ENCODE assay signal across 19 cellular contexts in genomic region chr20:34105978-34106675, GRCh38. TPM values are rescaled to one million over a fixed set of nuclear protein-coding genes. Genes with fewer than 3 reads are reported as not detected.
DNase-seq lines count a peak whose midpoint lies in the region; ATAC-seq and TF ChIP-seq lines count a peak whose summit lies in the region.
"Had no signal": no experiment of that assay in that cellular context is flagged by ENCODE, and none has a peak within 500 bp of the region (broad histone marks: within the 10 kb centered on the region; RNA-seq: fewer than 3 reads in every experiment).

No MANE protein-coding gene starts in this region.

- ATAC-seq in activated T-cell treated with anti-CD3 and anti-CD28 coated beads, Interleukin-2, amount 50 U/mL, for 4 hours, result no peak
- ATAC-seq in activated naive CD8-positive, alpha-beta T cell treated with anti-CD3 and anti-CD28 coated beads, Interleukin-2, amount 50 U/mL, for 24 hours, result no peak
- ATAC-seq in stimulated activated effector memory CD8-positive, alpha-beta T cell treated with anti-CD3 and anti-CD28 coated beads, Interleukin-12 subunit alpha, Interleukin-12 subunit beta, amount 100 ng/mL, for 72 hours, result no peak
- ATAC-seq in Right ventricle myocardium inferior, result no peak
- ATAC-seq: A549, esophagus mucosa had no signal

- DNase-seq in activated T-cell treated with anti-CD3 and anti-CD28 coated beads, Interleukin-2, amount 50 U/mL, for 4 hours, result no peak
- DNase-seq in activated T-cell treated with anti-CD3 and anti-CD28 coated beads, Interleukin-2, amount 50 U/mL, for 1 hour, result no peak
- DNase-seq in activated naive CD8-positive, alpha-beta T cell treated with anti-CD3 and anti-CD28 coated beads, Interleukin-2, amount 50 U/mL, for 24 hours, result no peak
- DNase-seq in stimulated activated effector memory CD8-positive, alpha-beta T cell treated with anti-CD3 and anti-CD28 coated beads, Interleukin-12 subunit alpha, Interleukin-12 subunit beta, amount 100 ng/mL, for 72 hours (ENCODE audit: low spot score in 2 of 2), result no peak
- DNase-seq in GOT3 (lab: John Stamatoyannopoulos, UW), result no peak
- no peak for DNase-seq in SKM-1 (lab: John Stamatoyannopoulos, UW; ENCODE audit: unreplicated experiment)
- DNase-seq in Right ventricle myocardium inferior (ENCODE audit: missing footprints), result no peak
- DNase-seq: activated CD4-positive, alpha-beta T cell treated with anti-CD3 and anti-CD28 coated beads, Interleukin-2, amount 50 U/mL, for 48 hours; hypothalamus; IMR-90; NCI-H1436 treated with DMSO at 0.1 percent for 48 hours; NCI-H69; occipital lobe; spleen; stimulated activated CD4-positive, alpha-beta T cell treated with anti-CD3 and anti-CD28 coated beads, Interleukin-4, amount 100 ng/mL, for 24 hours; uterus had no signal

- peaks cover 87% of the 10 kb centered on the region for H4K20me1 ChIP-seq in Loucy (ENCODE audit: insufficient read depth, low read length, poor library complexity, severe bottlenecking)

- no peaks in the 10 kb centered on the region for H3K9me3 ChIP-seq in Loucy (ENCODE audit: insufficient read depth, low read depth, low read length)
- H3K9me3 ChIP-seq: A549, spleen, uterus had no signal

- peak overlapping the region; percentile 84 for H3K4me3 ChIP-seq in Loucy (ENCODE audit: low read length, poor library complexity, severe bottlenecking)
- H3K4me3 ChIP-seq: A549, spleen, uterus had no signal

- H3K36me3 Mint-ChIP-seq in activated T-cell treated with anti-CD3 and anti-CD28 coated beads, Interleukin-2, amount 50 U/mL, for 4 hours (ENCODE audit: insufficient read depth), result peaks cover 59% of the 10 kb centered on the region
- peaks cover 93% of the 10 kb centered on the region for H3K36me3 Mint-ChIP-seq in activated naive CD8-positive, alpha-beta T cell treated with anti-CD3 and anti-CD28 coated beads, Interleukin-2, amount 50 U/mL, for 24 hours (ENCODE audit: low read depth)
- peaks cover 100% of the 10 kb centered on the region for H3K36me3 Mint-ChIP-seq in stimulated activated effector memory CD8-positive, alpha-beta T cell treated with anti-CD3 and anti-CD28 coated beads, Interleukin-12 subunit alpha, Interleukin-12 subunit beta, amount 100 ng/mL, for 72 hours

- no peak for TF ChIP-seq CTCF in Loucy (conservative IDR thresholded peaks at IDR 0.05; ENCODE audit: low read length)

- H3K27me3 ChIP-seq in Loucy (ENCODE audit: insufficient read depth, low read length, poor library complexity, severe bottlenecking), result no peaks in the 10 kb centered on the region
- H3K27me3 ChIP-seq: spleen, uterus had no signal

- peaks cover 76% of the 10 kb centered on the region for H3K4me1 Mint-ChIP-seq in activated T-cell treated with anti-CD3 and anti-CD28 coated beads, Interleukin-2, amount 50 U/mL, for 4 hours (ENCODE audit: low read depth)
- peaks cover 86% of the 10 kb centered on the region for H3K4me1 Mint-ChIP-seq in activated naive CD8-positive, alpha-beta T cell treated with anti-CD3 and anti-CD28 coated beads, Interleukin-2, amount 50 U/mL, for 24 hours
- H3K4me1 Mint-ChIP-seq in stimulated activated effector memory CD8-positive, alpha-beta T cell treated with anti-CD3 and anti-CD28 coated beads, Interleukin-12 subunit alpha, Interleukin-12 subunit beta, amount 100 ng/mL, for 72 hours, result peaks cover 83% of the 10 kb centered on the region

- no peaks in the 10 kb centered on the region for H3K9me2 ChIP-seq in Loucy (replicated peaks; ENCODE audit: low read depth, low read length)

- peaks cover 99% of the 10 kb centered on the region for H3K79me2 ChIP-seq in Loucy (ENCODE audit: insufficient read depth, low read length)

- peak overlapping the region; percentile 3 for H3K4me3 Mint-ChIP-seq in activated T-cell treated with anti-CD3 and anti-CD28 coated beads, Interleukin-2, amount 50 U/mL, for 4 hours
- H3K4me3 Mint-ChIP-seq in activated naive CD8-positive, alpha-beta T cell treated with anti-CD3 and anti-CD28 coated beads, Interleukin-2, amount 50 U/mL, for 24 hours, result peak overlapping the region; percentile 26
- no peak overlapping the region for H3K4me3 Mint-ChIP-seq in stimulated activated effector memory CD8-positive, alpha-beta T cell treated with anti-CD3 and anti-CD28 coated beads, Interleukin-12 subunit alpha, Interleukin-12 subunit beta, amount 100 ng/mL, for 72 hours

- peaks cover 49% of the 10 kb centered on the region for H3K36me3 ChIP-seq in Loucy (ENCODE audit: insufficient read depth, low read length)
- H3K36me3 ChIP-seq: uterus had no signal

- H3K4me2 ChIP-seq in Loucy (ENCODE audit: low read depth, low read length, poor library complexity, severe bottlenecking), result peak overlapping the region; percentile 99
- H3K4me2 ChIP-seq: A549 had no signal

- no peak overlapping the region for H3K9ac ChIP-seq in Loucy (ENCODE audit: low read depth, low read length, poor library complexity, severe bottlenecking)

- no peak overlapping the region for H2AFZ ChIP-seq in Loucy (ENCODE audit: low read length)

- H3K27ac Mint-ChIP-seq in activated naive CD8-positive, alpha-beta T cell treated with anti-CD3 and anti-CD28 coated beads, Interleukin-2, amount 50 U/mL, for 24 hours, result peak overlapping the region; percentile 54
- H3K27ac Mint-ChIP-seq in stimulated activated effector memory CD8-positive, alpha-beta T cell treated with anti-CD3 and anti-CD28 coated beads, Interleukin-12 subunit alpha, Interleukin-12 subunit beta, amount 100 ng/mL, for 72 hours, result peak overlapping the region; percentile 59

- H3K27me3 Mint-ChIP-seq in activated T-cell treated with anti-CD3 and anti-CD28 coated beads, Interleukin-2, amount 50 U/mL, for 4 hours (ENCODE audit: low read depth), result no peaks in the 10 kb centered on the region
- no peaks in the 10 kb centered on the region for H3K27me3 Mint-ChIP-seq in activated naive CD8-positive, alpha-beta T cell treated with anti-CD3 and anti-CD28 coated beads, Interleukin-2, amount 50 U/mL, for 24 hours

- peaks cover 55% of the 10 kb centered on the region for H3K4me1 ChIP-seq in Loucy (ENCODE audit: insufficient read depth, low read length, poor library complexity, severe bottlenecking)
- H3K4me1 ChIP-seq: uterus had no signal

- no peaks in the 10 kb centered on the region for H3F3A ChIP-seq in Loucy (ENCODE audit: low read depth)

- no peaks in the 10 kb centered on the region for H3K9me3 Mint-ChIP-seq in activated T-cell treated with anti-CD3 and anti-CD28 coated beads, Interleukin-2, amount 50 U/mL, for 4 hours
- H3K9me3 Mint-ChIP-seq in activated naive CD8-positive, alpha-beta T cell treated with anti-CD3 and anti-CD28 coated beads, Interleukin-2, amount 50 U/mL, for 24 hours, result no peaks in the 10 kb centered on the region
- H3K9me3 Mint-ChIP-seq in stimulated activated effector memory CD8-positive, alpha-beta T cell treated with anti-CD3 and anti-CD28 coated beads, Interleukin-12 subunit alpha, Interleukin-12 subunit beta, amount 100 ng/mL, for 72 hours, result no peaks in the 10 kb centered on the region

- intact Hi-C loops in Right ventricle myocardium inferior (cut with DNase I), result no loop called here

RNA-seq across cellular contexts. Expression of gene EIF2S2, which starts 5.9 kb away (rescaled TPM):
- 100 to 1,000 TPM; 128 to 132 (median 130) TPM for total RNA-seq in activated T-cell treated with anti-CD3 and anti-CD28 coated beads, Interleukin-2, amount 50 U/mL, for 4 hours
- total RNA-seq in Right ventricle myocardium inferior, result 43.7 TPM
